ENCODE assay signal across 19 cellular contexts in genomic region chrX:7985568-7985967, GRCh38.
"Had no signal": no experiment of that assay in that cellular context is flagged by ENCODE, and none has a peak within 500 bp of the region (broad histone marks: within the 10 kb centered on the region; RNA-seq: fewer than 3 reads in every experiment).

No MANE protein-coding gene starts in this region.

- H3K27me3 ChIP-seq: ascending aorta, esophagus squamous epithelium, gastrocnemius medialis, tibial nerve had no signal

- H3K27me3 Mint-ChIP-seq: activated CD4-positive, alpha-beta T cell treated with anti-CD3 and anti-CD28 coated beads for 36 hours; activated CD8-positive, alpha-beta T cell treated with anti-CD3 and anti-CD28 coated beads for 36 hours; activated naive CD8-positive, alpha-beta T cell treated with anti-CD3 and anti-CD28 coated beads, Interleukin-2, amount 50 U/mL, for 24 hours; stimulated activated naive B cell treated with anti-CD40 and anti-IgM and Interleukin-4, amounts not matched to agents 10 μg/mL and 1 μg/mL and 100 μg/mL, for 72 hours had no signal

- H3K36me3 ChIP-seq: ascending aorta, esophagus squamous epithelium, gastrocnemius medialis, left ventricle myocardium inferior, prostate gland, tibial nerve, WERI-Rb-1 had no signal

- DNase-seq: activated CD4-positive, alpha-beta T cell treated with anti-CD3 and anti-CD28 coated beads for 36 hours; activated CD8-positive, alpha-beta memory T cell treated with anti-CD3 and anti-CD28 coated beads, Interleukin-2, amount 50 U/mL, for 4 hours; activated CD8-positive, alpha-beta T cell treated with anti-CD3 and anti-CD28 coated beads for 36 hours; activated naive CD4-positive, alpha-beta T cell; activated naive CD8-positive, alpha-beta T cell treated with anti-CD3 and anti-CD28 coated beads, Interleukin-2, amount 50 U/mL, for 24 hours; esophagus squamous epithelium; gastrocnemius medialis; islet precursor cell; left ventricle myocardium inferior; mesenchymal stem cell; nephron progenitor cell; stimulated activated CD4-positive, alpha-beta T cell treated with anti-CD3 and anti-CD28 coated beads, Interleukin-2, amount 100 ng/mL, for 24 hours; stimulated activated naive B cell treated with anti-CD40 and anti-IgM and Interleukin-4, amounts not matched to agents 10 μg/mL and 1 μg/mL and 100 μg/mL, for 72 hours; WERI-Rb-1 had no signal

- H3K4me1 Mint-ChIP-seq: activated CD4-positive, alpha-beta T cell treated with anti-CD3 and anti-CD28 coated beads for 36 hours; activated naive CD8-positive, alpha-beta T cell treated with anti-CD3 and anti-CD28 coated beads, Interleukin-2, amount 50 U/mL, for 24 hours had no signal

- H3K4me3 ChIP-seq: ascending aorta, esophagus squamous epithelium, gastrocnemius medialis, left ventricle myocardium inferior, prostate gland, tibial nerve had no signal

- H3K4me1 ChIP-seq: ascending aorta, esophagus squamous epithelium, left ventricle myocardium inferior, prostate gland, tibial nerve had no signal

- H3K9me3 ChIP-seq: ascending aorta, esophagus squamous epithelium, gastrocnemius medialis, left ventricle myocardium inferior, prostate gland, tibial nerve had no signal

- H3K27ac ChIP-seq: ascending aorta, esophagus squamous epithelium, gastrocnemius medialis, left ventricle myocardium inferior, prostate gland, tibial nerve, WERI-Rb-1 had no signal

- H3K9me3 Mint-ChIP-seq: activated CD8-positive, alpha-beta T cell treated with anti-CD3 and anti-CD28 coated beads for 36 hours; activated naive CD8-positive, alpha-beta T cell treated with anti-CD3 and anti-CD28 coated beads, Interleukin-2, amount 50 U/mL, for 24 hours; activated T-helper 1 cell treated with anti-CD3 and anti-CD28 coated beads, Interleukin-12 subunit alpha, Interleukin-12 subunit beta, Interleukin-2, Interleukin-4 antibody, amounts not matched to agents 30 ng/mL and 10 ng/mL and 1 ng/mL, durations not matched to agents 14 hours and 24 hours and 36 hours; stimulated activated naive B cell treated with anti-CD40 and anti-IgM and Interleukin-4, amounts not matched to agents 10 μg/mL and 1 μg/mL and 100 μg/mL, for 72 hours had no signal

- H3K4me3 Mint-ChIP-seq: activated CD4-positive, alpha-beta T cell treated with anti-CD3 and anti-CD28 coated beads for 36 hours; activated CD8-positive, alpha-beta T cell treated with anti-CD3 and anti-CD28 coated beads for 36 hours; activated naive CD8-positive, alpha-beta T cell treated with anti-CD3 and anti-CD28 coated beads, Interleukin-2, amount 50 U/mL, for 24 hours; activated T-helper 1 cell treated with anti-CD3 and anti-CD28 coated beads, Interleukin-12 subunit alpha, Interleukin-12 subunit beta, Interleukin-2, Interleukin-4 antibody, amounts not matched to agents 30 ng/mL and 10 ng/mL and 1 ng/mL, durations not matched to agents 14 hours and 24 hours and 36 hours; nephron progenitor cell; stimulated activated naive B cell treated with anti-CD40 and anti-IgM and Interleukin-4, amounts not matched to agents 10 μg/mL and 1 μg/mL and 100 μg/mL, for 72 hours had no signal

- H3K27ac Mint-ChIP-seq: activated CD4-positive, alpha-beta T cell treated with anti-CD3 and anti-CD28 coated beads for 36 hours; activated CD8-positive, alpha-beta T cell treated with anti-CD3 and anti-CD28 coated beads for 36 hours; activated naive CD8-positive, alpha-beta T cell treated with anti-CD3 and anti-CD28 coated beads, Interleukin-2, amount 50 U/mL, for 24 hours; activated T-helper 1 cell treated with anti-CD3 and anti-CD28 coated beads, Interleukin-12 subunit alpha, Interleukin-12 subunit beta, Interleukin-2, Interleukin-4 antibody, amounts not matched to agents 30 ng/mL and 10 ng/mL and 1 ng/mL, durations not matched to agents 14 hours and 24 hours and 36 hours; nephron progenitor cell; stimulated activated naive B cell treated with anti-CD40 and anti-IgM and Interleukin-4, amounts not matched to agents 10 μg/mL and 1 μg/mL and 100 μg/mL, for 72 hours had no signal

- H3K36me3 Mint-ChIP-seq: stimulated activated naive B cell treated with anti-CD40 and anti-IgM and Interleukin-4, amounts not matched to agents 10 μg/mL and 1 μg/mL and 100 μg/mL, for 72 hours had no signal

- ATAC-seq: activated CD4-positive, alpha-beta T cell treated with anti-CD3 and anti-CD28 coated beads for 36 hours; activated CD8-positive, alpha-beta T cell treated with anti-CD3 and anti-CD28 coated beads for 36 hours; activated naive CD8-positive, alpha-beta T cell treated with anti-CD3 and anti-CD28 coated beads, Interleukin-2, amount 50 U/mL, for 24 hours; gastrocnemius medialis; sciatic nerve; stimulated activated naive B cell treated with anti-CD40 and anti-IgM and Interleukin-4, amounts not matched to agents 10 μg/mL and 1 μg/mL and 100 μg/mL, for 72 hours had no signal
